In the genomic region with DNA sequence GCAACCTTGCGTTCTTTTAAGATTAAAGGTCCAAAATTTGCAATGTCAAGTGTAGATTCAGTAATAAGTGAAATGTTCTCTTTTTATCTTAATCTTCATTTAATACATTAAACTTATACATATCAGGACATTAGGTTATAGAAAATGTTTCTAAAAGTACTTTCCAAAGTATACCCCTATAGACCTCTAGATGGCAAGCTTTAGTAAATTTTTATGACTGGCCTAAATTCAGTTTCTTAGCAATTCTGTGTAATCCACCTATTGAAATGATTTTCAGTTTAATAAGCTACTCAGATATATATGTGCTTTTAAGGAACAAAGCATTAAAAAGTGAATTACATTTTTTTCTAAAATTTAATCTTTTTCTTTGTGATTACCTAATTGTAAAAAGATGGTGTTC, we compare ENCODE assay signal across 9 cellular contexts.
DNase-seq lines count a peak whose midpoint lies in the region; ATAC-seq and TF ChIP-seq lines count a peak whose summit lies in the region.
"Had no signal": no experiment of that assay in that cellular context is flagged by ENCODE, and none has a peak within 500 bp of the region (broad histone marks: within the 10 kb centered on the region; RNA-seq: fewer than 3 reads in every experiment).

No MANE protein-coding gene starts in this region.

- H3K36me3 ChIP-seq in colonic mucosa = no peaks in the 10 kb centered on the region

- H3K4me1 Mint-ChIP-seq in progenitor cell of endocrine pancreas (ENCODE audit: low read depth) = no peaks in the 10 kb centered on the region
- H3K4me1 Mint-ChIP-seq in activated T-cell treated with anti-CD3 and anti-CD28 coated beads, Interleukin-2, amount 50 U/mL, for 72 hours (ENCODE audit: low read depth) = no peaks in the 10 kb centered on the region
- H3K4me1 Mint-ChIP-seq: IgD-negative memory B cell had no signal

- ATAC-seq in activated T-cell treated with anti-CD3 and anti-CD28 coated beads, Interleukin-2, amount 50 U/mL, for 72 hours (replicated peaks in 1 of 2) = no peak

- no peak overlapping the region for H3K4me3 Mint-ChIP-seq in progenitor cell of endocrine pancreas (ENCODE audit: low read depth)
- no peak overlapping the region for H3K4me3 Mint-ChIP-seq in activated T-cell treated with anti-CD3 and anti-CD28 coated beads, Interleukin-2, amount 50 U/mL, for 72 hours
- H3K4me3 Mint-ChIP-seq: IgD-negative memory B cell had no signal

- intact Hi-C loops in colonic mucosa (cut with DNase I) = loop anchor here (5.0 kb wide), 1 partner anchor 223 kb away; no protein-coding TSS in a partner anchor

- DNase-seq in NCI-H2196 (lab: John Stamatoyannopoulos, UW; ENCODE audit: unreplicated experiment) (peak; percentile 2), NCI-H2196 treated with DMSO at 0.1 percent for 48 hours (lab: John Stamatoyannopoulos, UW; ENCODE audit: unreplicated experiment) (no peak), NCI-H146 (lab: John Stamatoyannopoulos, UW) (peak; percentile 12), colonic mucosa (no peak), progenitor cell of endocrine pancreas (ENCODE audit: low spot score, unreplicated experiment) (no peak), HT-29 (ENCODE audit: low spot score) (no peak), HPDE6-E6E7 (ENCODE audit: extremely low spot score) (no peak)
- no peak for DNase-seq in activated T-cell treated with anti-CD3 and anti-CD28 coated beads, Interleukin-2, amount 50 U/mL, for 72 hours

- no peak overlapping the region for H3K27ac Mint-ChIP-seq in progenitor cell of endocrine pancreas
- H3K27ac Mint-ChIP-seq in activated T-cell treated with anti-CD3 and anti-CD28 coated beads, Interleukin-2, amount 50 U/mL, for 72 hours = no peak overlapping the region
- H3K27ac Mint-ChIP-seq: IgD-negative memory B cell had no signal

- no peaks in the 10 kb centered on the region for H3K4me1 ChIP-seq in colonic mucosa

- H3K36me3 Mint-ChIP-seq in progenitor cell of endocrine pancreas (ENCODE audit: insufficient read depth) = no peaks in the 10 kb centered on the region
- H3K36me3 Mint-ChIP-seq in activated T-cell treated with anti-CD3 and anti-CD28 coated beads, Interleukin-2, amount 50 U/mL, for 72 hours (ENCODE audit: insufficient read depth in 2 of 2) = no peaks in the 10 kb centered on the region

- H3K27ac ChIP-seq in colonic mucosa = no peak overlapping the region

- no peaks in the 10 kb centered on the region for H3K9me3 Mint-ChIP-seq in progenitor cell of endocrine pancreas (ENCODE audit: low read depth)
- H3K9me3 Mint-ChIP-seq in activated T-cell treated with anti-CD3 and anti-CD28 coated beads, Interleukin-2, amount 50 U/mL, for 72 hours = peaks cover 0 to 2% of the 10 kb centered on the region in 2 donors
- H3K9me3 Mint-ChIP-seq: IgD-negative memory B cell had no signal

- TF ChIP-seq CTCF in colonic mucosa (IDR thresholded peaks at IDR 0.05) (peak; percentile 25), progenitor cell of endocrine pancreas (IDR thresholded peaks at IDR 0.05; ENCODE audit: unreplicated experiment) (peak; percentile 59)

- H3K9me3 ChIP-seq in colonic mucosa = no peaks in the 10 kb centered on the region

- H3K4me3 ChIP-seq in colonic mucosa = no peak overlapping the region

- no peak overlapping the region for H3K9ac ChIP-seq in colonic mucosa (ENCODE audit: low read depth in 2 of 2, low read length in 2 of 2)

- H3K27me3 Mint-ChIP-seq in progenitor cell of endocrine pancreas = no peaks in the 10 kb centered on the region
- no peaks in the 10 kb centered on the region for H3K27me3 Mint-ChIP-seq in activated T-cell treated with anti-CD3 and anti-CD28 coated beads, Interleukin-2, amount 50 U/mL, for 72 hours (ENCODE audit: low read depth)
- H3K27me3 Mint-ChIP-seq: IgD-negative memory B cell had no signal

- H3K27me3 ChIP-seq in colonic mucosa = no peaks in the 10 kb centered on the region

Comparison
In these comparisons a context has a peak if more than half of its experiments do, and no peak if none do; other contexts are left out.
1. DNase-seq: peak in NCI-H2196 (single experiment) and NCI-H146 (single experiment); none in NCI-H2196 treated with DMSO at 0.1 percent for 48 hours (single experiment), colonic mucosa (single experiment), progenitor cell of endocrine pancreas (single experiment), HT-29 (single experiment), activated T-cell treated with anti-CD3 and anti-CD28 coated beads, Interleukin-2, amount 50 U/mL, for 72 hours (0 of 2) and HPDE6-E6E7 (single experiment).